2 cellular contexts compared by ENCODE assay signal in the genomic region with DNA sequence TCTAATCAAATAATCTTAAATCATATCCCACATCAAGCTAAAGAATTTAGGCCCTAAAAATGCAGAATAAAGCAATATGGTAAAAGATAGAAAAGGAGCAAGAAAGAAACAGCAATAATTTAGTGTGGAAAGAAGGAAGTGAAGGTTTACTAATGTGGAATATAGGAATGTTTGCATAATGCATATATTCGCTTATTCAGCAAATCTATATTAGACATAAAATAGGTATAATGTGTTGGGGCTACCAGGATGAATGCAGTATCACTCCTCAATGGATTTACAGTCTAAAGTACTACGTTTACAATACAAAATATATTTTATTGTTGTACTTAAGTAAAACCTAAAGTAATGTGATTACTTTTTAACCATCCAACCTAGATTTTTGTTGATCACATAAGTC.
TF ChIP-seq lines count a peak whose summit lies in the region.

No MANE protein-coding gene starts in this region.

TF ChIP-seq in HepG2, 621 proteins besides CTCF, POLR2A, EP300 and RAD21:
- TF ChIP-seq, protein P1, sequence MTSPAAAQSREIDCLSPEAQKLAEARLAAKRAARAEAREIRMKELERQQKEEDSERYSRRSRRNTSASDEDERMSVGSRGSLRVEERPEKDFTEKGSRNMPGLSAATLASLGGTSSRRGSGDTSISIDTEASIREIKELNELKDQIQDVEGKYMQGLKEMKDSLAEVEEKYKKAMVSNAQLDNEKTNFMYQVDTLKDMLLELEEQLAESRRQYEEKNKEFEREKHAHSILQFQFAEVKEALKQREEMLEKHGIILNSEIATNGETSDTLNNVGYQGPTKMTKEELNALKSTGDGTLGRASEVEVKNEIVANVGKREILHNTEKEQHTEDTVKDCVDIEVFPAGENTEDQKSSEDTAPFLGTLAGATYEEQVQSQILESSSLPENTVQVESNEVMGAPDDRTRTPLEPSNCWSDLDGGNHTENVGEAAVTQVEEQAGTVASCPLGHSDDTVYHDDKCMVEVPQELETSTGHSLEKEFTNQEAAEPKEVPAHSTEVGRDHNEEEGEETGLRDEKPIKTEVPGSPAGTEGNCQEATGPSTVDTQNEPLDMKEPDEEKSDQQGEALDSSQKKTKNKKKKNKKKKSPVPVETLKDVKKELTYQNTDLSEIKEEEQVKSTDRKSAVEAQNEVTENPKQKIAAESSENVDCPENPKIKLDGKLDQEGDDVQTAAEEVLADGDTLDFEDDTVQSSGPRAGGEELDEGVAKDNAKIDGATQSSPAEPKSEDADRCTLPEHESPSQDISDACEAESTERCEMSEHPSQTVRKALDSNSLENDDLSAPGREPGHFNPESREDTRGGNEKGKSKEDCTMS (CRISPR knock-in tag; conservative IDR thresholded peaks at IDR 0.05), result no peak
- TF ChIP-seq MAFK (conservative IDR thresholded peaks at IDR 0.05 in 1 of 2, IDR thresholded peaks at IDR 0.05 in 1 of 2; ENCODE audit: low read length in 2 of 2), result peak; percentile 96 to 98
- TF ChIP-seq MAFF (IDR thresholded peaks at IDR 0.05; ENCODE audit: low read depth, low read length), result peak; percentile 96
- TF ChIP-seq ZFYVE20 (CRISPR knock-in tag; IDR thresholded peaks at IDR 0.05; ENCODE audit: borderline replicate concordance, low read depth), result no peak
- TF ChIP-seq, protein P2, sequence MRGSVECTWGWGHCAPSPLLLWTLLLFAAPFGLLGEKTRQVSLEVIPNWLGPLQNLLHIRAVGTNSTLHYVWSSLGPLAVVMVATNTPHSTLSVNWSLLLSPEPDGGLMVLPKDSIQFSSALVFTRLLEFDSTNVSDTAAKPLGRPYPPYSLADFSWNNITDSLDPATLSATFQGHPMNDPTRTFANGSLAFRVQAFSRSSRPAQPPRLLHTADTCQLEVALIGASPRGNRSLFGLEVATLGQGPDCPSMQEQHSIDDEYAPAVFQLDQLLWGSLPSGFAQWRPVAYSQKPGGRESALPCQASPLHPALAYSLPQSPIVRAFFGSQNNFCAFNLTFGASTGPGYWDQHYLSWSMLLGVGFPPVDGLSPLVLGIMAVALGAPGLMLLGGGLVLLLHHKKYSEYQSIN (CRISPR knock-in tag; IDR thresholded peaks at IDR 0.05; ENCODE audit: borderline replicate concordance), result no peak
- TF ChIP-seq ZNF234 (CRISPR knock-in tag; conservative IDR thresholded peaks at IDR 0.05), result no peak
- no peak for TF ChIP-seq BORCS8-MEF2B (CRISPR knock-in tag; IDR thresholded peaks at IDR 0.05)
- TF ChIP-seq, protein P3, sequence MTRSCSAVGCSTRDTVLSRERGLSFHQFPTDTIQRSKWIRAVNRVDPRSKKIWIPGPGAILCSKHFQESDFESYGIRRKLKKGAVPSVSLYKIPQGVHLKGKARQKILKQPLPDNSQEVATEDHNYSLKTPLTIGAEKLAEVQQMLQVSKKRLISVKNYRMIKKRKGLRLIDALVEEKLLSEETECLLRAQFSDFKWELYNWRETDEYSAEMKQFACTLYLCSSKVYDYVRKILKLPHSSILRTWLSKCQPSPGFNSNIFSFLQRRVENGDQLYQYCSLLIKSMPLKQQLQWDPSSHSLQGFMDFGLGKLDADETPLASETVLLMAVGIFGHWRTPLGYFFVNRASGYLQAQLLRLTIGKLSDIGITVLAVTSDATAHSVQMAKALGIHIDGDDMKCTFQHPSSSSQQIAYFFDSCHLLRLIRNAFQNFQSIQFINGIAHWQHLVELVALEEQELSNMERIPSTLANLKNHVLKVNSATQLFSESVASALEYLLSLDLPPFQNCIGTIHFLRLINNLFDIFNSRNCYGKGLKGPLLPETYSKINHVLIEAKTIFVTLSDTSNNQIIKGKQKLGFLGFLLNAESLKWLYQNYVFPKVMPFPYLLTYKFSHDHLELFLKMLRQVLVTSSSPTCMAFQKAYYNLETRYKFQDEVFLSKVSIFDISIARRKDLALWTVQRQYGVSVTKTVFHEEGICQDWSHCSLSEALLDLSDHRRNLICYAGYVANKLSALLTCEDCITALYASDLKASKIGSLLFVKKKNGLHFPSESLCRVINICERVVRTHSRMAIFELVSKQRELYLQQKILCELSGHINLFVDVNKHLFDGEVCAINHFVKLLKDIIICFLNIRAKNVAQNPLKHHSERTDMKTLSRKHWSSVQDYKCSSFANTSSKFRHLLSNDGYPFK (CRISPR knock-in tag; IDR thresholded peaks at IDR 0.05; ENCODE audit: borderline replicate concordance), result no peak
- no peak for TF ChIP-seq BRCA1 (CRISPR knock-in tag; IDR thresholded peaks at IDR 0.05)
- no peak for TF ChIP-seq EED (CRISPR knock-in tag; IDR thresholded peaks at IDR 0.05)
- no peak for TF ChIP-seq ZNF160 (CRISPR knock-in tag; IDR thresholded peaks at IDR 0.05)
- TF ChIP-seq ZNF20 (CRISPR knock-in tag; IDR thresholded peaks at IDR 0.05), result no peak
- TF ChIP-seq MTA1 (CRISPR knock-in tag; IDR thresholded peaks at IDR 0.05; ENCODE audit: borderline replicate concordance), result no peak
- no peak for TF ChIP-seq CEBPG (CRISPR knock-in tag; IDR thresholded peaks at IDR 0.05)
- TF ChIP-seq MED13 (CRISPR knock-in tag; IDR thresholded peaks at IDR 0.05), result no peak
- TF ChIP-seq STAG1 (CRISPR knock-in tag; IDR thresholded peaks at IDR 0.05), result no peak
- no peak for TF ChIP-seq ZNF383 (CRISPR knock-in tag; IDR thresholded peaks at IDR 0.05; ENCODE audit: borderline replicate concordance)
- TF ChIP-seq DNMT3B (CRISPR knock-in tag; conservative IDR thresholded peaks at IDR 0.05), result no peak

TF ChIP-seq in endothelial cell of umbilical vein, 7 proteins besides CTCF, POLR2A, EP300 and RAD21:
- TF ChIP-seq GATA2 (IDR thresholded peaks at IDR 0.05; ENCODE audit: insufficient read depth, insufficient read length, low read depth, low read length) (no peak), POLR2AphosphoS5 (IDR thresholded peaks at IDR 0.05; ENCODE audit: insufficient read depth, low read depth, low read length) (no peak), JUN (IDR thresholded peaks at IDR 0.05; ENCODE audit: borderline replicate concordance, insufficient read depth, insufficient read length, low read depth) (no peak), EZH2 (IDR thresholded peaks at IDR 0.05; ENCODE audit: borderline replicate concordance, low read depth, low read length, severe bottlenecking) (no peak), MYC (IDR thresholded peaks at IDR 0.05; ENCODE audit: low read depth, low read length) (no peak), FOS (IDR thresholded peaks at IDR 0.05; ENCODE audit: borderline replicate concordance, insufficient read depth, low read length) (no peak)
- TF ChIP-seq, protein P4, sequence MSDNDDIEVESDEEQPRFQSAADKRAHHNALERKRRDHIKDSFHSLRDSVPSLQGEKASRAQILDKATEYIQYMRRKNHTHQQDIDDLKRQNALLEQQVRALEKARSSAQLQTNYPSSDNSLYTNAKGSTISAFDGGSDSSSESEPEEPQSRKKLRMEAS (IDR thresholded peaks at IDR 0.05; ENCODE audit: insufficient read depth, insufficient read length), result no peak
